ENCODE assay signal across 1 cellular context in genomic region chr11:115974703-115975102, GRCh38.
A peak's percentile ranks its signal among the peaks of the same experiment; 100 is the strongest.
TF ChIP-seq lines count a peak whose summit lies in the region.

No MANE protein-coding gene starts in this region.

TF ChIP-seq in H1, 55 proteins besides CTCF, POLR2A, EP300 and RAD21 (continued from another document):
- TF ChIP-seq KDM1A (IDR thresholded peaks at IDR 0.05; ENCODE audit: borderline replicate concordance, low read length) (peak; percentile 90; the same call in 1 of the 2 replicates), SUZ12 (IDR thresholded peaks at IDR 0.05; ENCODE audit: low read length) (no peak), CEBPB (IDR thresholded peaks at IDR 0.05; ENCODE audit: low read depth, low read length) (no peak), GTF2F1 (IDR thresholded peaks at IDR 0.05; ENCODE audit: borderline replicate concordance, low read depth, low read length) (no peak), KDM4A (IDR thresholded peaks at IDR 0.05; ENCODE audit: low read depth, low read length, severe bottlenecking) (no peak), TCF12 (IDR thresholded peaks at IDR 0.05; ENCODE audit: low read depth, low read length) (no peak), CREB1 (IDR thresholded peaks at IDR 0.05) (no peak), SP1 (IDR thresholded peaks at IDR 0.05; ENCODE audit: low read depth, low read length) (no peak), CHD7 (IDR thresholded peaks at IDR 0.05; ENCODE audit: insufficient replicate concordance, low read length) (no peak), CTBP2 (IDR thresholded peaks at IDR 0.05; ENCODE audit: borderline replicate concordance, insufficient read depth, insufficient read length, low read length) (no peak), HDAC2 (IDR thresholded peaks at IDR 0.05; ENCODE audit: borderline replicate concordance in 1 of 2, low read depth in 2 of 2, low read length in 2 of 2) (peak; percentile 49 to 82; a peak in 2 of 4 replicates)
